26 cellular contexts compared by ENCODE assay signal in the genomic region with DNA sequence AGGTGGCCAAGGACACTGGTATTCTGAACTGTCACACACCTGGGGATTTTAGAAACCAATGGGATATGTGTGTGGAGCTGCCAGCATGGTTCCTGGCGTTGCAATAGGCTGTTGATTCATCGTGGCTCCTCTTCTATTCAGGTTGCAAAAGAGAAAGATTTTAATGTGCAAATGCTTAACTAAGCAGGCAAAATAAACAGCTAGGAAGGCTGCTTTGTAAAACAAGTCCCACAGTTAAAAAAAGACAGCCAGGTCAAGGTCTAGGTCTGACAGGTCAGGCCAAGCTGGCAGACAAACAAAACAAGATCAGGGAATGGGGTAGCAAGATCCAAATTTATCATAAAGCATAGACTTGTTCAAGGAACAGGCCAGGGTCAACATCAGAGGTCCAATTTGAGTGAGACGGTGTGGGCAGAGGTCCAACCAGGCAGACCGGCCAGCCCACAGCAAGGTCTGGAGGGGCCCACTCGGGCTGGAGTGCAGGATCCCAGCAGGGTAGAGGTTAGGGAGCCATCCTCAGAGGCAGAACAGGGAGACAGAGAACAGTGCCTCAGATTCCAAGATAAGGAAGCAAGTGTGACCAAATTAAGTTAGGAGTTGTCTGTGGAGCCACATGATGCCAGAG.
"Had no signal": no experiment of that assay in that cellular context is flagged by ENCODE, and none has a peak within 500 bp of the region (broad histone marks: within the 10 kb centered on the region; RNA-seq: fewer than 3 reads in every experiment).

No MANE protein-coding gene starts in this region.

- H3K27me3 ChIP-seq: Peyer's patch, SJCRH30 had no signal

- H3K4me3 Mint-ChIP-seq: activated CD4-positive, alpha-beta memory T cell treated with anti-CD3 and anti-CD28 coated beads for 36 hours; activated CD4-positive, alpha-beta T cell treated with anti-CD3 and anti-CD28 coated beads, Interleukin-2, amount 10 ng/mL, durations not matched to agents 7 days and 5 days; activated naive CD4-positive, alpha-beta T cell treated with anti-CD3 and anti-CD28 coated beads for 36 hours; activated naive CD8-positive, alpha-beta T cell; activated T-cell treated with anti-CD3 and anti-CD28 coated beads, Interleukin-2, amount 50 U/mL, for 4 hours; activated T-helper 17 cell treated with anti-CD3 and anti-CD28 coated beads, Interleukin-2, amount 50 U/mL, for 72 hours had no signal

- ATAC-seq: activated T-cell treated with anti-CD3 and anti-CD28 coated beads, Interleukin-2, amount 50 U/mL, for 4 hours; activated T-helper 17 cell treated with anti-CD3 and anti-CD28 coated beads, Interleukin-2, amount 50 U/mL, for 72 hours had no signal

- H3K27ac ChIP-seq: Peyer's patch, RWPE1, SJCRH30, VCaP had no signal

- H3K27ac Mint-ChIP-seq: activated CD4-positive, alpha-beta memory T cell treated with anti-CD3 and anti-CD28 coated beads for 36 hours; activated CD4-positive, alpha-beta T cell treated with anti-CD3 and anti-CD28 coated beads, Interleukin-2, amount 10 ng/mL, durations not matched to agents 7 days and 5 days; activated naive CD4-positive, alpha-beta T cell treated with anti-CD3 and anti-CD28 coated beads for 36 hours; activated naive CD8-positive, alpha-beta T cell; activated T-helper 17 cell treated with anti-CD3 and anti-CD28 coated beads, Interleukin-2, amount 50 U/mL, for 72 hours had no signal

- H3K9me3 Mint-ChIP-seq: activated CD4-positive, alpha-beta memory T cell treated with anti-CD3 and anti-CD28 coated beads for 36 hours; activated CD4-positive, alpha-beta T cell treated with anti-CD3 and anti-CD28 coated beads, Interleukin-2, amount 10 ng/mL, durations not matched to agents 7 days and 5 days; activated naive CD4-positive, alpha-beta T cell treated with anti-CD3 and anti-CD28 coated beads for 36 hours; activated T-cell treated with anti-CD3 and anti-CD28 coated beads, Interleukin-2, amount 50 U/mL, for 4 hours; activated T-helper 17 cell treated with anti-CD3 and anti-CD28 coated beads, Interleukin-2, amount 50 U/mL, for 72 hours had no signal

- H3K27me3 Mint-ChIP-seq: activated CD4-positive, alpha-beta memory T cell treated with anti-CD3 and anti-CD28 coated beads for 36 hours; activated CD4-positive, alpha-beta T cell treated with anti-CD3 and anti-CD28 coated beads, Interleukin-2, amount 10 ng/mL, durations not matched to agents 7 days and 5 days; activated naive CD8-positive, alpha-beta T cell; activated T-helper 17 cell treated with anti-CD3 and anti-CD28 coated beads, Interleukin-2, amount 50 U/mL, for 72 hours had no signal

- H3K36me3 ChIP-seq: Peyer's patch, SJCRH30 had no signal

- DNase-seq: activated CD4-positive, alpha-beta memory T cell treated with anti-CD3 and anti-CD28 coated beads for 36 hours; activated CD4-positive, alpha-beta T cell treated with anti-CD3 and anti-CD28 coated beads, Interleukin-2, amount 10 ng/mL, durations not matched to agents 7 days and 5 days; activated CD4-positive, CD25-positive, alpha-beta regulatory T cell; activated CD8-positive, alpha-beta memory T cell treated with anti-CD3 and anti-CD28 coated beads for 24 hours; activated gamma-delta T cell; activated naive CD4-positive, alpha-beta T cell treated with anti-CD3 and anti-CD28 coated beads for 36 hours; activated T-cell treated with anti-CD3 and anti-CD28 coated beads, Interleukin-2, amount 50 U/mL, for 4 hours; amygdala; MM.1S; NCI-H1105; NCI-H1436; NCI-H1694 treated with DMSO at 0.1 percent for 48 hours; NCI-H2029 treated with DMSO at 0.1 percent for 48 hours; NCI-H345; NCI-H510A treated with DMSO at 0.1 percent for 48 hours; NCI-H69; NK-92 treated with Interleukin-12 subunit alpha and Interleukin-12 subunit beta, amount 100 ng/mL, for 24 hours; Peyer's patch; Right ventricle myocardium superior; SJCRH30; T-helper 2 cell; T1000 had no signal

- H3K4me1 Mint-ChIP-seq: activated CD4-positive, alpha-beta T cell treated with anti-CD3 and anti-CD28 coated beads, Interleukin-2, amount 10 ng/mL, durations not matched to agents 7 days and 5 days; activated T-helper 17 cell treated with anti-CD3 and anti-CD28 coated beads, Interleukin-2, amount 50 U/mL, for 72 hours had no signal

- H3K4me1 ChIP-seq: Peyer's patch, SJCRH30 had no signal

- H3K4me3 ChIP-seq: Peyer's patch, SJCRH30 had no signal

- H3K36me3 Mint-ChIP-seq: activated CD4-positive, alpha-beta memory T cell treated with anti-CD3 and anti-CD28 coated beads for 36 hours; activated naive CD8-positive, alpha-beta T cell had no signal

- H3K9me3 ChIP-seq: Peyer's patch, SJCRH30 had no signal
